Comparison of ENCODE assay signal across 28 cellular contexts in genomic region chr16:75052481-75053211, GRCh38. TPM values are rescaled to one million over a fixed set of nuclear protein-coding genes. Genes with fewer than 3 reads are reported as not detected.
DNase-seq lines count a peak whose midpoint lies in the region; ATAC-seq and TF ChIP-seq lines count a peak whose summit lies in the region.
"Had no signal": no experiment of that assay in that cellular context is flagged by ENCODE, and none has a peak within 500 bp of the region (broad histone marks: within the 10 kb centered on the region; RNA-seq: fewer than 3 reads in every experiment).

No MANE protein-coding gene starts in this region.

- TF ChIP-seq CTCF in left ventricle myocardium inferior (IDR thresholded peaks at IDR 0.05; ENCODE audit: borderline replicate concordance) = no peak
- no peak for TF ChIP-seq CTCF in tibial artery (IDR thresholded peaks at IDR 0.05)

- peak overlapping the region; percentile 0 for H3K27ac ChIP-seq in left ventricle myocardium inferior (replicated peaks)
- H3K27ac ChIP-seq in thymus (ENCODE audit: low read depth) = peak overlapping the region; percentile 54
- no peak overlapping the region for H3K27ac ChIP-seq in tibial artery
- H3K27ac ChIP-seq: GM23248 had no signal

- DNase-seq in left ventricle myocardium inferior (no peak), cardiac septum (ENCODE audit: low spot score) (no peak), NCI-H69 (lab: John Stamatoyannopoulos, UW) (peak; percentile 18), iPS DF 19.7 (ENCODE audit: low read depth, low spot score) (peak; percentile 35), tibial artery (no peak), activated gamma-delta T cell (lab: John Stamatoyannopoulos, UW) (no peak)
- DNase-seq: activated CD4-positive, alpha-beta T cell treated with anti-CD3 and anti-CD28 coated beads for 36 hours; activated CD8-positive, alpha-beta T cell treated with anti-CD3 and anti-CD28 coated beads, Interleukin-2, amount 10 ng/mL, durations not matched to agents 7 days and 5 days; activated T-cell treated with anti-CD3 and anti-CD28 coated beads for 4 hours; central memory CD4-positive, alpha-beta T cell; COR-L47; dermis blood vessel endothelial cell; GM23248; hippocampal formation; islet precursor cell; KBM-7; MM.1S; naive thymus-derived CD4-positive, alpha-beta T cell; NCI-H1417 treated with DMSO at 0.1 percent for 48 hours; NCI-H2081; NCI-H345; occipital lobe; stimulated activated CD4-positive, alpha-beta T cell treated with anti-CD3 and anti-CD28 coated beads, Interleukin-1b, Interleukin-23, amount 100 ng/mL, for 48 hours; stimulated activated CD8-positive, alpha-beta memory T cell treated with anti-CD3 and anti-CD28 coated beads, Interleukin-4, amount 100 ng/mL, for 48 hours; stomach had no signal

- H3K4me3 ChIP-seq in left ventricle myocardium inferior (no peak overlapping the region), thymus (ENCODE audit: low read length) (no peak overlapping the region), tibial artery (no peak overlapping the region)
- H3K4me3 ChIP-seq: GM23248, skin epidermis, stomach had no signal

- ATAC-seq in GM19035 (IDR thresholded peaks at IDR 0.05; ENCODE audit: unreplicated experiment) = no peak
- ATAC-seq: activated CD4-positive, alpha-beta T cell treated with anti-CD3 and anti-CD28 coated beads for 36 hours; activated CD8-positive, alpha-beta T cell treated with anti-CD3 and anti-CD28 coated beads, Interleukin-2, amount 10 ng/mL, durations not matched to agents 7 days and 5 days; naive thymus-derived CD4-positive, alpha-beta T cell had no signal

- intact Hi-C loops in left ventricle myocardium inferior (cut with micrococcal nuclease) (no loop called here), cardiac septum (cut with DNase I) (no loop called here), tibial artery (cut with DNase I; ENCODE audit: low total_unique reads) (no loop called here)

- no peaks in the 10 kb centered on the region for H3K36me3 ChIP-seq in left ventricle myocardium inferior
- peaks cover 15% of the 10 kb centered on the region for H3K36me3 ChIP-seq in thymus (ENCODE audit: control insufficient read depth, insufficient read depth)
- no peaks in the 10 kb centered on the region for H3K36me3 ChIP-seq in tibial artery
- H3K36me3 ChIP-seq: stomach had no signal

- H3K4me1 ChIP-seq in left ventricle myocardium inferior = peaks cover 66% of the 10 kb centered on the region
- H3K4me1 ChIP-seq in thymus (ENCODE audit: control insufficient read depth, insufficient read depth, low read length) = peaks cover 21% of the 10 kb centered on the region
- peaks cover 0 to 22% (median 7%) of the 10 kb centered on the region in 4 donors for H3K4me1 ChIP-seq in tibial artery

- WGBS in thymus = 92% methylated on average over 6 of the region's 6 CpGs

- H3K9me3 ChIP-seq in left ventricle myocardium inferior (replicated peaks) (no peaks in the 10 kb centered on the region), thymus (ENCODE audit: control insufficient read depth) (no peaks in the 10 kb centered on the region), tibial artery (no peaks in the 10 kb centered on the region)
- H3K9me3 ChIP-seq: stomach had no signal

- H3K27me3 ChIP-seq in left ventricle myocardium inferior (ENCODE audit: low read depth) (no peaks in the 10 kb centered on the region), thymus (ENCODE audit: control insufficient read depth, insufficient read depth) (no peaks in the 10 kb centered on the region), tibial artery (no peaks in the 10 kb centered on the region)
- H3K27me3 ChIP-seq: stomach had no signal

RNA-seq across cellular contexts. Expression of gene ZNRF1, which starts 53.8 kb away (rescaled TPM):
- total RNA-seq in left ventricle myocardium inferior = 22.3 TPM
- 31.3 TPM for total RNA-seq in cardiac septum
- 26.6 TPM for polyA plus RNA-seq in thymus

Comparison
In these comparisons a context has a peak if more than half of its experiments do, and no peak if none do; other contexts are left out.
1. DNase-seq: peak in NCI-H69 (single experiment) and iPS DF 19.7 (single experiment); none in left ventricle myocardium inferior (single experiment), cardiac septum (single experiment), tibial artery (0 of 2) and activated gamma-delta T cell (single experiment).
2. H3K27ac ChIP-seq: peak in left ventricle myocardium inferior (single experiment) and thymus (single experiment); none in tibial artery (0 of 2).